ENCODE assay signal across 34 cellular contexts in genomic region chr5:102578362-102578761, GRCh38.
"Had no signal": no experiment of that assay in that cellular context is flagged by ENCODE, and none has a peak within 500 bp of the region (broad histone marks: within the 10 kb centered on the region; RNA-seq: fewer than 3 reads in every experiment).

No MANE protein-coding gene starts in this region.

- H3K4me3 ChIP-seq: MG63 had no signal

- DNase-seq: Karpas-422, Kasumi-1, MG63, MM.1S, MV-4-11, NCI-H1048, NCI-H1092, NCI-H1092 treated with DMSO at 0.1 percent for 48 hours, NCI-H1105, NCI-H1105 treated with DMSO at 0.1 percent for 48 hours, NCI-H1417, NCI-H1417 treated with DMSO at 0.1 percent for 48 hours, NCI-H1436, NCI-H1436 treated with DMSO at 0.1 percent for 48 hours, NCI-H146, NCI-H1694, NCI-H1694 treated with DMSO at 0.1 percent for 48 hours, NCI-H187, NCI-H187 treated with DMSO at 0.1 percent for 48 hours, NCI-H1930, NCI-H2029, NCI-H2029 treated with DMSO at 0.1 percent for 48 hours, NCI-H2081, NCI-H2081 treated with DMSO at 0.1 percent for 48 hours, NCI-H2107, NCI-H2171, NCI-H2171 treated with DMSO at 0.1 percent for 48 hours, NCI-H2227 treated with DMSO at 0.1 percent for 48 hours, NCI-H226, NCI-H345, NCI-H446, NCI-H446 treated with DMSO at 0.1 percent for 48 hours, NCI-H510A, NCI-H510A treated with DMSO at 0.1 percent for 48 hours had no signal

- H3K27me3 ChIP-seq: MG63 had no signal

- H3K36me3 ChIP-seq: MG63 had no signal

- H3K9me3 ChIP-seq: MG63 had no signal
